ENCODE assay signal across 8 cellular contexts in the genomic region with DNA sequence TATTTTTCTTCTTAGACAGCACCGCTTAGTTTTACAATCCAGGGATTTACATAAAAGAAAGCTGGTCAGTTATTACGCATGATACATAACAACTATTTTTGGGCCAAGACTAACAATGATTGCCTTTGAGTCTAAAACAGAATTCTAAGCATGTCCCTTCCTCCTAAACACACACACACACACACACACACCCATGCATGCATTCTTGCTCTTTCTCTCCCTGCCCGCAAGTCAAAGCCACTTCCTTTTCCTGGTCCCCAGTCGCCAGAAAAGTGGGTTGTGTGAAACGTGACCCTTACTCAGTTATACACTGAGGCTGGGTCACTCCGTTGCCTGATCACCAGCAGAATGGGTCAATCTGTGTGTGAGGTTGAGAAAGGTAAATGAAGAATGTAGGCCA. TPM values are rescaled to one million over a fixed set of nuclear protein-coding genes. Genes with fewer than 3 reads are reported as not detected.
DNase-seq lines count a peak whose midpoint lies in the region; ATAC-seq, FAIRE-seq and TF ChIP-seq lines count a peak whose summit lies in the region.
"Had no signal": no experiment of that assay in that cellular context is flagged by ENCODE, and none has a peak within 500 bp of the region (broad histone marks: within the 10 kb centered on the region; RNA-seq: fewer than 3 reads in every experiment).

No MANE protein-coding gene starts in this region.

- WGBS in pancreas, 2 donors: 54 to 56% methylated on average over 6 of the region's 6 CpGs
- WGBS in GM23248 (ENCODE audit: low coverage in 1 of 2, low lambda C conversion rate in 2 of 2, missing lambda C conversion rate in 2 of 2), 2 experiments: 85 to 93% methylated on average over 6 of the region's 6 CpGs

- intact Hi-C loops in pancreas (cut with DNase I): no loop called here

- no peak overlapping the region for H3K4me2 ChIP-seq in GM23248 (ENCODE audit: unreplicated experiment)

- DNase-seq in GM12865 (ENCODE audit: low read depth) (peak; percentile 76), NOMO-1 treated with dmso at 0.1 percent for 144 hours (lab: John Stamatoyannopoulos, UW; ENCODE audit: unreplicated experiment) (peak; percentile 35), dermis microvascular lymphatic vessel endothelial cell (ENCODE audit: low read depth in 2 of 2) (peak; percentile 25 to 80), pancreas (peak in 2 of 6 donors; percentile 13 to 43), NCI-H524 treated with DMSO at 0.1 percent for 48 hours (lab: John Stamatoyannopoulos, UW) (no peak), GM23248 (no peak)

- H3K9me2 ChIP-seq in GM23248 (ENCODE audit: insufficient read depth): no peaks in the 10 kb centered on the region

- H3K27ac ChIP-seq in pancreas: no peak overlapping the region
- no peak overlapping the region for H3K27ac ChIP-seq in GM23248

- H3K9me3 ChIP-seq in pancreas: no peaks in the 10 kb centered on the region
- H3K9me3 ChIP-seq in GM23248 (ENCODE audit: low read depth): no peaks in the 10 kb centered on the region

- H3F3A ChIP-seq in GM23248 (ENCODE audit: insufficient read depth): no peaks in the 10 kb centered on the region

- peaks cover 100% of the 10 kb centered on the region for H3K79me2 ChIP-seq in GM23248 (ENCODE audit: insufficient read depth)

- H3K27me3 ChIP-seq in pancreas (no peaks in the 10 kb centered on the region), GM23248 (replicated peaks; ENCODE audit: insufficient read depth) (no peaks in the 10 kb centered on the region)

- H3K9ac ChIP-seq in GM23248: no peak overlapping the region

- ATAC-seq in pancreas (peak; percentile 28 to 69 (median 44)), GM19395 (IDR thresholded peaks at IDR 0.05; ENCODE audit: unreplicated experiment) (no peak)

- no peak for FAIRE-seq in pancreas (lab: Jason Lieb, UNC)
- FAIRE-seq: TTC549 had no signal

- H3K36me3 ChIP-seq in pancreas (no peaks in the 10 kb centered on the region), GM23248 (ENCODE audit: low read depth) (no peaks in the 10 kb centered on the region; the same call in 1 of the 2 replicates)

- H2AFZ ChIP-seq in GM23248: no peak overlapping the region

- in situ Hi-C loops in GM23248 (cut with MboI): no loop called here

- no peak for TF ChIP-seq CTCF in GM12865 (IDR thresholded peaks at IDR 0.05; ENCODE audit: insufficient read depth, low read depth, low read length, missing control alignments)
- TF ChIP-seq CTCF in pancreas (IDR thresholded peaks at IDR 0.05): no peak

- no peaks in the 10 kb centered on the region for H3K4me1 ChIP-seq in pancreas
- peaks cover 4% of the 10 kb centered on the region for H3K4me1 ChIP-seq in GM23248 (ENCODE audit: insufficient read depth)

- no peak overlapping the region for H3K4me3 ChIP-seq in GM12865 (ENCODE audit: low read depth, low read length)
- no peak overlapping the region for H3K4me3 ChIP-seq in pancreas
- H3K4me3 ChIP-seq in GM23248: no peak overlapping the region

- H4K20me1 ChIP-seq in GM23248 (ENCODE audit: insufficient read depth): peaks cover 3% of the 10 kb centered on the region; the same call in 1 of the 2 replicates

RNA-seq across cellular contexts. Expression of a gene that starts 31.4 kb away (rescaled TPM):
- total RNA-seq in dermis microvascular lymphatic vessel endothelial cell (75.2 and 77.5 TPM in 2 replicates), pancreas (10 to 100 TPM in 3 of 6 donors, 1 to 10 TPM in 3; 6.4 to 21.7 (median 11.9) TPM)
- polyA plus RNA-seq in pancreas (10 to 100 TPM in 1 of 2 donors, 1 to 10 TPM in 1; 8.7 to 16.5 TPM), GM23248 (2016; fragmentation: Nextera tagmentation; extraction: Ambion mirVana) (55.6 and 58.6 TPM in 2 replicates)
- 166 and 177 TPM in 2 replicates for total RNA-seq in GM23248 (2014; rRNA removed; shearing (Covaris generic))

Comparison
In these comparisons a context has a peak if more than half of its experiments do, and no peak if none do; other contexts are left out.
1. DNase-seq: peak in GM12865 (single experiment), NOMO-1 treated with dmso at 0.1 percent for 144 hours (single experiment) and dermis microvascular lymphatic vessel endothelial cell (2 of 2); none in NCI-H524 treated with DMSO at 0.1 percent for 48 hours (single experiment) and GM23248 (single experiment).